8 cellular contexts compared by ENCODE assay signal in the genomic region with DNA sequence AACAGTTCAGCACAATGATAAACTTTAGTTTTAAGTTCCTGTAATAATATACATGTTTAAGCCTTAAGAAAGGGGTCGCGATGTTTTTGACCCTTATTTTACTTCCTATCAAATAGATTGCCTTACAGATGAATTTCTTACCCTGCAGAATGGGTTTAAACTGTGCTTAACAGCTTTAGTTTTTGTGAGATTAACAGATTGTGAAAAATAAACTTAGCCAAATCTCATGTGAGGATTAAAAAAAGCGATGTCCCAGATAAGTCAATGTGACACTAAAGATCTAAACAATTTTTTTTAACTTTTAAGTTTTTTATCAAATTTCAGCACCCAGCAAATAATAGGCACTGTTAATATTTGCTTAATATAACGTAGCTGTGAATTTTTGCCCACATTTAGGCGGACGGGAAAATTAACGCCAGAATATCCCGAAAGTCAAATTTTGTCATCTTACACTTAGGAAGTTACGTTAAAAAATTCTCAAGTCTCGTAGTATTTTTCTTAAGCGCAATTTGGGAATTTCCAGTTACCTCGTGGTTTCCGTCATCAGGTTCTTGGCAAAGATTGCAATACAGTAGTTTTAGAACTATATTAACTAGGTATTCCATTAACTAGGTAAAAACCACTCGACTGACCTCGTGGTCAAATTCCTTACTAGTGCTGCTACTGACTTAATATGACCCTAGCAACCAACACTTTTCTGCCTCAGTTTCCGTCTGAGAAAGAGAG. TPM values are rescaled to one million over a fixed set of nuclear protein-coding genes. Genes with fewer than 3 reads are reported as not detected.
DNase-seq lines count a peak whose midpoint lies in the region; ATAC-seq and TF ChIP-seq lines count a peak whose summit lies in the region.

No MANE protein-coding gene starts in this region.

- H3K14ac ChIP-seq in H9 (ENCODE audit: insufficient read depth, low read length) = no peak overlapping the region

- H2AFZ ChIP-seq in H9 (ENCODE audit: low read length) = no peak overlapping the region

- H3T11ph ChIP-seq in H9 (ENCODE audit: low read length) = no peak overlapping the region

- H2AK5ac ChIP-seq in H9 (ENCODE audit: insufficient read length, low read length) = no peak overlapping the region

- no peak overlapping the region for H3K18ac ChIP-seq in H9 (ENCODE audit: insufficient read length, low read depth, low read length)

- in situ Hi-C loops in gastrocnemius medialis (cut with MboI; ENCODE audit: low sequenced_read_pairs in 4 of 4) = no loop called here

- no peak overlapping the region for H4K5ac ChIP-seq in H9 (ENCODE audit: insufficient read length, low read depth, low read length)

- peaks cover 57 to 62% (median 62%) of the 10 kb centered on the region in 3 experiments for H3K36me3 Mint-ChIP-seq in H9 (ENCODE audit: insufficient read depth in 1 of 3, low read depth in 3 of 3)
- H3K36me3 Mint-ChIP-seq in T-cell = peaks cover 43% of the 10 kb centered on the region

- H3K23me2 ChIP-seq in H9 (ENCODE audit: insufficient read length, low read depth, low read length, poor library complexity, severe bottlenecking) = peaks cover 6% of the 10 kb centered on the region

- H3K56ac ChIP-seq in H9 (ENCODE audit: insufficient read length, low read depth, low read length) = no peak overlapping the region

- POLR2A ChIA-PET in T-cell (lab: Charles Lee) = interaction anchor here (0.5 to 6.2 kb wide), 5 partner anchors 12 to 288 kb away, joined by 4 to 88 read pairs (median 9); no protein-coding TSS in a partner anchor

- no peak for TF ChIP-seq CTCF in H9 (conservative IDR thresholded peaks at IDR 0.05)
- no peak for TF ChIP-seq CTCF in foreskin keratinocyte (conservative IDR thresholded peaks at IDR 0.05)
- no peak for TF ChIP-seq CTCF in gastrocnemius medialis (IDR thresholded peaks at IDR 0.05 in 4 of 5, conservative IDR thresholded peaks at IDR 0.05 in 1 of 5)

- H4K8ac ChIP-seq in H9 (replicated peaks; ENCODE audit: insufficient read length, low read depth, low read length) = no peak overlapping the region

- H2BK12ac ChIP-seq in H9 (ENCODE audit: insufficient read length, low read depth, low read length) = no peak overlapping the region

- H3K27ac ChIP-seq in H9 (ENCODE audit: insufficient read length, low read depth, low read length) = no peak overlapping the region
- H3K27ac ChIP-seq in foreskin keratinocyte = peak overlapping the region; percentile 86
- peak overlapping the region; percentile 92 to 99 (median 95) for H3K27ac ChIP-seq in gastrocnemius medialis

- no peak overlapping the region for H2BK15ac ChIP-seq in H9 (ENCODE audit: low read depth, low read length)

- H3K9me3 Mint-ChIP-seq in H9 (peaks cover 3% of the 10 kb centered on the region in 2 experiments; a peak in 4 of 5 replicates), T-cell (no peaks in the 10 kb centered on the region)

- H3K27ac Mint-ChIP-seq in H9 (peak overlapping the region; percentile 92 to 100 (median 100); a peak in 6 of 7 replicates), T-cell (peak overlapping the region; percentile 100)

- H3K23ac ChIP-seq in H9 (ENCODE audit: insufficient read length, low read depth, low read length) = no peak overlapping the region

- no peaks in the 10 kb centered on the region for H4K20me1 ChIP-seq in H9 (ENCODE audit: control insufficient read depth, insufficient read depth, insufficient read length)

- H3K4me1 ChIP-seq in H9 (ENCODE audit: insufficient read depth, low read length) (no peaks in the 10 kb centered on the region), foreskin keratinocyte (peaks cover 36% of the 10 kb centered on the region), gastrocnemius medialis (peaks cover 48 to 50% of the 10 kb centered on the region in 2 donors)

- H3K27me3 ChIP-seq in H9 (ENCODE audit: insufficient read depth, low read length) (no peaks in the 10 kb centered on the region), foreskin keratinocyte (no peaks in the 10 kb centered on the region), gastrocnemius medialis (no peaks in the 10 kb centered on the region)

- ATAC-seq in T-cell (replicated peaks in 1 of 4) = no peak
- no peak for ATAC-seq in foreskin keratinocyte
- ATAC-seq in gastrocnemius medialis = no peak
- no peak for ATAC-seq in esophagus mucosa
- no peak for ATAC-seq in HG03521 (IDR thresholded peaks at IDR 0.05; ENCODE audit: unreplicated experiment)
- no peak for ATAC-seq in GM21515 (IDR thresholded peaks at IDR 0.05; ENCODE audit: unreplicated experiment)

- peak overlapping the region; percentile 100 for H3K9ac ChIP-seq in H9 (ENCODE audit: extremely low read depth, insufficient read length, low read length)

- peak overlapping the region; percentile 100 for H3K4me3 Mint-ChIP-seq in H9
- peak overlapping the region; percentile 90 to 100 (median 100) for H3K4me3 Mint-ChIP-seq in T-cell

- WGBS in H9 (ENCODE audit: extremely low coverage, insufficient read length, low lambda C conversion rate) = no CpG with 5 or more reads among the region's 16 CpGs

- H3K27me3 Mint-ChIP-seq in H9 (ENCODE audit: low read depth) (peaks cover 2% of the 10 kb centered on the region; the same call in 1 of the 2 replicates), T-cell (no peaks in the 10 kb centered on the region)

- H3K79me2 ChIP-seq in H9 (ENCODE audit: insufficient read depth, low read length) = peaks cover 58% of the 10 kb centered on the region

- peak overlapping the region; percentile 87 for H3K4me2 ChIP-seq in H9 (ENCODE audit: insufficient read depth, insufficient read length, low read length)

- H3K9me3 ChIP-seq in H9 (ENCODE audit: control insufficient read depth, low read depth, low read length) = no peaks in the 10 kb centered on the region
- no peaks in the 10 kb centered on the region for H3K9me3 ChIP-seq in gastrocnemius medialis

- CTCF ChIA-PET in T-cell (lab: Charles Lee) = interaction anchor here in 1 of 2 donors (0.6 kb wide), 1 partner anchor 26 kb away, joined by 4 read pairs; no protein-coding TSS in a partner anchor

- H3K4me1 Mint-ChIP-seq in H9 (peaks cover 33 to 46% of the 10 kb centered on the region in 2 experiments), T-cell (peaks cover 50 to 59% (median 52%) of the 10 kb centered on the region in 3 donors)

- intact Hi-C loops in gastrocnemius medialis (cut with DNase I; ENCODE audit: low total_unique reads) = loop anchor here (2.0 to 10.0 kb wide), 8 partner anchors 41 to 936 kb away; a partner anchor contains a TSS

- H4K91ac ChIP-seq in H9 (ENCODE audit: insufficient read length, low read depth, low read length) = no peak overlapping the region

- peaks cover 3 to 22% of the 10 kb centered on the region in 2 donors for H3K36me3 ChIP-seq in gastrocnemius medialis

- H2BK120ac ChIP-seq in H9 (ENCODE audit: low read depth, low read length, poor library complexity, severe bottlenecking) = peak overlapping the region; percentile 80

- no peak overlapping the region for H3K4ac ChIP-seq in H9 (ENCODE audit: low read depth, low read length)

- DNase-seq in H9 (no peak), T-cell (no peak), foreskin keratinocyte (no peak), gastrocnemius medialis (no peak), NCI-H774 (lab: John Stamatoyannopoulos, UW) (no peak)

- no peaks in the 10 kb centered on the region for H3K79me1 ChIP-seq in H9 (ENCODE audit: insufficient read depth, low read depth, low read length, poor library complexity, severe bottlenecking)

- no peak for TF ChIP-seq POLR2A in gastrocnemius medialis (IDR thresholded peaks at IDR 0.05)

- H2BK20ac ChIP-seq in H9 (ENCODE audit: low read depth, low read length, poor library complexity, severe bottlenecking) = no peak overlapping the region

- H2BK5ac ChIP-seq in H9 (ENCODE audit: insufficient read length, low read length) = no peak overlapping the region

- peak overlapping the region; percentile 69 to 95 (median 81) for H3K4me3 ChIP-seq in gastrocnemius medialis

RNA-seq across cellular contexts. Expression of a gene that starts 1.2 kb away (rescaled TPM):
- total RNA-seq in H9 (2021) (1,044 and 1,062 TPM in 2 replicates), T-cell (100 to 1,000 TPM; 417 to 530 (median 441) TPM), foreskin keratinocyte (736 and 756 TPM in 2 replicates), gastrocnemius medialis (100 to 1,000 TPM; 281 to 357 (median 318) TPM), esophagus mucosa (415 TPM)
- polyA plus RNA-seq in foreskin keratinocyte = 620 and 720 TPM in 2 replicates

RNA-seq across cellular contexts. Expression of a gene that starts 11.8 kb away (rescaled TPM):
- total RNA-seq in H9 (2021) = 0.07 and 0.59 TPM in 2 replicates
- total RNA-seq in T-cell = under 1 TPM in 2 of 5 donors, not detected in 3; 0.16 to 0.76 TPM
- not detected in 2 replicates for total RNA-seq in foreskin keratinocyte
- polyA plus RNA-seq in foreskin keratinocyte = not detected in 2 replicates
- total RNA-seq in gastrocnemius medialis = not detected
- not detected for total RNA-seq in esophagus mucosa
